23 cellular contexts compared by ENCODE assay signal in the genomic region with DNA sequence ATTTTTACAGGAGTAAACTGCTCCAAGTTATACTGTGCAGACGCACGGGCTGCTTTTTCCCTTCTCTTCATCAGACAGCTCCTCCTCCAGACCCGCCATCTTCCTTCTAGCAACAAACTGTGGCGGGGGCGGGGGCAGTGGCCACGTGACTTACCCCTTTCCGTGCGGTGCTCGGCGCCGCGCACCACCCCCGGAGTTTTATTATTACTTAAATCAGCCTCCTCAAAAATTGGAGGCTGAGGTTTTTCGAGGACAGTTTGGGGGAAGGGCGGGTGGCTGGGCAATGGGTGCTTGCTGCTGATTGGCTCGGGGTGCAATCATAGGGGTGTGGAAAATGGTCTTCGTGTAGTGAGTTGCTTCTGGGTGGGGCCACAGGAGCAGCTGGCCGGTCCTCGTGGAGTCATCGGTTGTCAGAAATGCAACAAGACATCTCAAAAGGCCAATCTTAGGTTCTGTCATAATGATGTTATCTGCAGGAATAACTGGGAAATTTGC.
DNase-seq lines count a peak whose midpoint lies in the region; ATAC-seq, FAIRE-seq and TF ChIP-seq lines count a peak whose summit lies in the region.
"Had no signal": no experiment of that assay in that cellular context is flagged by ENCODE, and none has a peak within 500 bp of the region (broad histone marks: within the 10 kb centered on the region; RNA-seq: fewer than 3 reads in every experiment).

No MANE protein-coding gene starts in this region.

- 91% methylated on average over 14 of the region's 20 CpGs for WGBS in mammary epithelial cell (ENCODE audit: low coverage, missing lambda C conversion rate)

- CTCF ChIA-PET in mammary epithelial cell (lab: Charles Lee; ENCODE audit: low non-redundant PET) (no interaction called here), Panc1 (lab: Charles Lee) (no interaction called here)

- no peaks in the 10 kb centered on the region for H3K9me3 Mint-ChIP-seq in stimulated activated naive CD8-positive, alpha-beta T cell treated with anti-CD3 and anti-CD28 coated beads, Interleukin-15, amount 100 ng/mL, for 72 hours
- H3K9me3 Mint-ChIP-seq: stimulated activated naive CD8-positive, alpha-beta T cell treated with anti-CD3 and anti-CD28 coated beads, Interleukin-15, Interleukin-2, amounts not matched to agents 100 ng/mL and 50 ng/mL, for 24 hours had no signal

- H3K27me3 Mint-ChIP-seq in stimulated activated naive CD8-positive, alpha-beta T cell treated with anti-CD3 and anti-CD28 coated beads, Interleukin-15, amount 100 ng/mL, for 72 hours = peaks cover 10% of the 10 kb centered on the region

- H3K79me2 ChIP-seq in mammary epithelial cell (ENCODE audit: insufficient read depth, low read length) = no peaks in the 10 kb centered on the region

- no peak overlapping the region for H3K9ac ChIP-seq in mammary epithelial cell (ENCODE audit: insufficient read depth, low read length)
- H3K9ac ChIP-seq: BLaER1 treated with 17β-estradiol and CSF1 and Interleukin-3, amounts not matched to agents 10 nM and 100 nM had no signal

- BruUV-seq in mammary epithelial cell (replicated peaks; lab: Mats Ljungman, UMichigan) = no TSS peak
- no TSS peak for BruUV-seq in Panc1 (replicated peaks; lab: Mats Ljungman, UMichigan)

- H4K20me1 ChIP-seq in mammary epithelial cell (ENCODE audit: insufficient read depth, low read length) = no peaks in the 10 kb centered on the region
- H4K20me1 ChIP-seq: BLaER1 treated with 17β-estradiol and CSF1 and Interleukin-3, amounts not matched to agents 10 nM and 100 nM had no signal

- in situ Hi-C loops in mammary epithelial cell (cut with MboI; ENCODE audit: low sequenced_read_pairs in 2 of 2) = no loop called here
- in situ Hi-C loops in Panc1 (cut with HindIII; ENCODE audit: low pct_unique_long_range_greater_than_20kb, low sequenced_read_pairs) = no loop called here

- no peaks in the 10 kb centered on the region for H3K9me3 ChIP-seq in breast epithelium
- H3K9me3 ChIP-seq in mammary epithelial cell (replicated peaks; ENCODE audit: insufficient read depth, low read length) = no peaks in the 10 kb centered on the region
- no peaks in the 10 kb centered on the region for H3K9me3 ChIP-seq in Panc1 (ENCODE audit: control insufficient read depth, insufficient read depth, low read depth, low read length)
- H3K9me3 ChIP-seq: BLaER1 treated with 17β-estradiol and CSF1 and Interleukin-3, amounts not matched to agents 10 nM and 100 nM; Peyer's patch; upper lobe of left lung had no signal

- H2AFZ ChIP-seq in mammary epithelial cell (ENCODE audit: low read depth, low read length) = no peak overlapping the region

- no peak overlapping the region for H3K27ac ChIP-seq in breast epithelium
- H3K27ac ChIP-seq in mammary epithelial cell (ENCODE audit: insufficient read depth, low read depth, low read length) = no peak overlapping the region
- H3K27ac ChIP-seq in Panc1 (ENCODE audit: low read length) = peak overlapping the region; percentile 98
- H3K27ac ChIP-seq: BLaER1 treated with 17β-estradiol and CSF1 and Interleukin-3, amounts not matched to agents 10 nM and 100 nM; Peyer's patch; SK-N-MC; upper lobe of left lung had no signal

- H3K36me3 ChIP-seq in breast epithelium (no peaks in the 10 kb centered on the region), mammary epithelial cell (ENCODE audit: insufficient read depth, low read length) (no peaks in the 10 kb centered on the region), Panc1 (ENCODE audit: control insufficient read depth, insufficient read depth, low read length) (no peaks in the 10 kb centered on the region)
- H3K36me3 ChIP-seq: BLaER1 treated with 17β-estradiol and CSF1 and Interleukin-3, amounts not matched to agents 10 nM and 100 nM; Peyer's patch; upper lobe of left lung had no signal

- no peak overlapping the region for H3K27ac Mint-ChIP-seq in stimulated activated naive CD8-positive, alpha-beta T cell treated with anti-CD3 and anti-CD28 coated beads, Interleukin-15, amount 100 ng/mL, for 72 hours
- H3K27ac Mint-ChIP-seq: stimulated activated naive CD8-positive, alpha-beta T cell treated with anti-CD3 and anti-CD28 coated beads, Interleukin-15, Interleukin-2, amounts not matched to agents 100 ng/mL and 50 ng/mL, for 24 hours had no signal

- POLR2A ChIA-PET in Panc1 (lab: Charles Lee) = interaction anchor here (0.7 kb wide), 1 partner anchor 64 kb away, joined by 3 read pairs; no protein-coding TSS in a partner anchor

- H3K27me3 ChIP-seq in breast epithelium (no peaks in the 10 kb centered on the region), mammary epithelial cell (ENCODE audit: insufficient read depth, low read length) (no peaks in the 10 kb centered on the region), Panc1 (ENCODE audit: control insufficient read depth, insufficient read depth, low read length) (no peaks in the 10 kb centered on the region)
- H3K27me3 ChIP-seq: BLaER1 treated with 17β-estradiol and CSF1 and Interleukin-3, amounts not matched to agents 10 nM and 100 nM; Peyer's patch; upper lobe of left lung had no signal

- H3K4me3 ChIP-seq in breast epithelium (peak overlapping the region in 2 of 3 donors; percentile 35 to 54), mammary epithelial cell (replicated peaks in 1 of 3; ENCODE audit: insufficient read depth in 1 of 3, low read depth in 2 of 3, low read length in 3 of 3) (no peak overlapping the region), Panc1 (ENCODE audit: low read depth in 2 of 2, low read length in 2 of 2) (no peak overlapping the region)
- H3K4me3 ChIP-seq: BLaER1 treated with 17β-estradiol and CSF1 and Interleukin-3, amounts not matched to agents 10 nM and 100 nM; Peyer's patch; SK-N-MC; upper lobe of left lung had no signal

- H3K4me3 Mint-ChIP-seq in stimulated activated naive CD8-positive, alpha-beta T cell treated with anti-CD3 and anti-CD28 coated beads, Interleukin-15, amount 100 ng/mL, for 72 hours = no peak overlapping the region
- H3K4me3 Mint-ChIP-seq: stimulated activated naive CD8-positive, alpha-beta T cell treated with anti-CD3 and anti-CD28 coated beads, Interleukin-15, Interleukin-2, amounts not matched to agents 100 ng/mL and 50 ng/mL, for 24 hours had no signal

- no peak overlapping the region for H3K4me2 ChIP-seq in mammary epithelial cell (ENCODE audit: insufficient read depth, low read depth, low read length)
- H3K4me2 ChIP-seq: BLaER1 treated with 17β-estradiol and CSF1 and Interleukin-3, amounts not matched to agents 10 nM and 100 nM had no signal

- H3K4me1 ChIP-seq in breast epithelium (no peaks in the 10 kb centered on the region), mammary epithelial cell (ENCODE audit: insufficient read depth, low read length) (no peaks in the 10 kb centered on the region), Panc1 (ENCODE audit: control insufficient read depth, insufficient read depth, low read length) (peaks cover 56% of the 10 kb centered on the region)
- H3K4me1 ChIP-seq: BLaER1 treated with 17β-estradiol and CSF1 and Interleukin-3, amounts not matched to agents 10 nM and 100 nM; Peyer's patch; upper lobe of left lung had no signal

- ATAC-seq in Panc1 = no peak
- no peak for ATAC-seq in GM18867 (IDR thresholded peaks at IDR 0.05; ENCODE audit: unreplicated experiment)
- no peak for ATAC-seq in stimulated activated naive CD8-positive, alpha-beta T cell treated with anti-CD3 and anti-CD28 coated beads, Interleukin-15, amount 100 ng/mL, for 72 hours

- FAIRE-seq in urothelium cell line (lab: Jason Lieb, UNC) = no peak
- FAIRE-seq: A204.1, HTR-8/SVneo had no signal

- TF ChIP-seq POLR2A in breast epithelium (IDR thresholded peaks at IDR 0.05) = no peak

- H3K4me1 Mint-ChIP-seq in stimulated activated naive CD8-positive, alpha-beta T cell treated with anti-CD3 and anti-CD28 coated beads, Interleukin-15, amount 100 ng/mL, for 72 hours = no peaks in the 10 kb centered on the region

- intact Hi-C loops in breast epithelium (cut with DNase I; ENCODE audit: low total_unique reads) = loop anchor here (10.0 kb wide), 1 partner anchor 1455 kb away; no protein-coding TSS in a partner anchor
- intact Hi-C loops in mammary epithelial cell (cut with micrococcal nuclease) = no loop called here
- intact Hi-C loops in Panc1 (cut with micrococcal nuclease; ENCODE audit: unreplicated experiment) = no loop called here
- intact Hi-C loops in head of caudate nucleus (cut with DNase I) = no loop called here

- DNase-seq in breast epithelium (ENCODE audit: low spot score in 2 of 2) (no peak), mammary epithelial cell (no peak), Panc1 (ENCODE audit: low read depth, low spot score) (no peak), head of caudate nucleus (peak in 35 of 42 donors; percentile 9 to 69 (median 28)), urothelium cell line (ENCODE audit: low spot score) (peak; percentile 53), GOT3 (lab: John Stamatoyannopoulos, UW) (no peak)
- no peak for DNase-seq in stimulated activated naive CD8-positive, alpha-beta T cell treated with anti-CD3 and anti-CD28 coated beads, Interleukin-15, amount 100 ng/mL, for 72 hours
- DNase-seq: activated CD4-positive, alpha-beta T cell treated with anti-CD3 and anti-CD28 coated beads, Interleukin-2, amount 50 U/mL, for 48 hours; activated gamma-delta T cell; cortex of kidney; glutamatergic neuron; NCI-H1694 treated with DMSO at 0.1 percent for 48 hours; occipital lobe; Peyer's patch; retina; stimulated activated CD4-positive, alpha-beta T cell treated with anti-CD3 and anti-CD28 coated beads, Interleukin-12 subunit alpha, Interleukin-12 subunit beta, amount 100 ng/mL, for 4 hours had no signal

- TF ChIP-seq CTCF in breast epithelium (IDR thresholded peaks at IDR 0.05) = no peak
- no peak for TF ChIP-seq CTCF in mammary epithelial cell (conservative IDR thresholded peaks at IDR 0.05 in 1 of 2, IDR thresholded peaks at IDR 0.05 in 1 of 2; ENCODE audit: extremely low read depth in 1 of 2, insufficient read depth in 1 of 2, low read depth in 1 of 2, low read length in 2 of 2)
- TF ChIP-seq CTCF in Panc1 (IDR thresholded peaks at IDR 0.05) = no peak

- dilution Hi-C loops in mammary epithelial cell (cut with HindIII; ENCODE audit: low sequenced_read_pairs) = no loop called here

Comparison
In these comparisons a context has a peak if more than half of its experiments do, and no peak if none do; other contexts are left out.
1. H3K4me3 ChIP-seq: peak in breast epithelium (2 of 3); none in mammary epithelial cell (0 of 3) and Panc1 (0 of 2).
2. DNase-seq: peak in head of caudate nucleus (35 of 42) and urothelium cell line (single experiment); none in breast epithelium (0 of 2), mammary epithelial cell (single experiment), Panc1 (single experiment), stimulated activated naive CD8-positive, alpha-beta T cell treated with anti-CD3 and anti-CD28 coated beads, Interleukin-15, amount 100 ng/mL, for 72 hours (0 of 2) and GOT3 (single experiment).